In the genomic region with DNA sequence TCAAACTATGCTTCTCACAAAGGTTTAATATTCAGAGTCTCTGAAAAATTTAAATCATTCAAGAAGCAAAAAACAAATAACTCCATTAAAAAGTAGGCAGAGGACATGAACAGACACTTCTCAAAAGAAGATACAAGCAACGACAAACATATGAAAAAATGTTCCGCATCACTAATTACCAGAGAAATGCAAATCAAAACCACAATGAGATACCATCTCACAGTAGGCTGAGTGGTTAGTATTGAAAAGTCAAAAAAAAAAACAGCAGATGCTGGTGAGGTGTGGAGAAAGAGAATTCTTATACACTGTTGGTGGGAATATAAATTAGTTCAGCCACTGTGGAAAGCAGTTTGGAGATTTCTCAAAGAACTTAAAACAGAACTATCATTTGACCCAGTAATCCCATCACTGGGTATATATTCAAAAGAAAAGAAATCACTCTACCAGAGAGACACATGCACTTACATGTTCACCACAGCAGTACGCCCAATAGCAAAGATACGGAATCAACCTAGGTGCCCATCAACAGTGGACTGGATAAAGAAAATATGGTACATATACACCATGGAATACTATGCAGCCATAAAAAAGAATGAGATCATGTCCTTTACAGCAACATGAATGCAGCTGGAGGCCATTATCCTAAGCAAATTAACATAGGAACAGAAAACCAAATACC, we compare ENCODE assay signal across 8 cellular contexts.
DNase-seq lines count a peak whose midpoint lies in the region; ATAC-seq, FAIRE-seq and TF ChIP-seq lines count a peak whose summit lies in the region.
"Not testable (repeated sequence)": the region's sequence is repeated elsewhere in the genome, so short reads cannot be mapped to it uniquely, and the experiment has no call there.

No MANE protein-coding gene starts in this region.

- not testable (repeated sequence) for H3K36me3 Mint-ChIP-seq in MCF 10A (ENCODE audit: insufficient read depth, unreplicated experiment)

- not testable (repeated sequence) for H3K36me3 ChIP-seq in A673 (ENCODE audit: insufficient read depth, low read length, poor library complexity, severe bottlenecking); RWPE2 (ENCODE audit: low read depth)

- FAIRE-seq in GM18507 (lab: Jason Lieb, UNC) = peak; percentile 88

- not testable (repeated sequence) for BruUV-seq in A673 (replicated peaks; lab: Mats Ljungman, UMichigan); MCF 10A (replicated peaks; lab: Mats Ljungman, UMichigan)

- peaks cover 22% of the 10 kb centered on the region for H3K4me1 ChIP-seq in A673 (ENCODE audit: insufficient read depth, low read length, poor library complexity, severe bottlenecking)
- H3K4me1 ChIP-seq in RWPE2 (ENCODE audit: insufficient read depth, poor library complexity, severe bottlenecking) = peaks cover 39% of the 10 kb centered on the region

- H3K27ac ChIP-seq in A673 (ENCODE audit: low read depth, low read length, poor library complexity, severe bottlenecking) = not testable (repeated sequence)
- peak overlapping the region; percentile 94 for H3K27ac ChIP-seq in RWPE2 (ENCODE audit: poor library complexity, severe bottlenecking)

- H3K9me3 ChIP-seq in A673 (ENCODE audit: low read depth, low read length, poor library complexity, severe bottlenecking); RWPE2 (ENCODE audit: severe bottlenecking): not testable (repeated sequence)

- H3K27me3 ChIP-seq in A673 (replicated peaks; ENCODE audit: insufficient read depth, low read depth, low read length, poor library complexity); RWPE2 (ENCODE audit: insufficient read depth, poor library complexity, severe bottlenecking): not testable (repeated sequence)

- peaks cover 40% of the 10 kb centered on the region for H3K4me1 Mint-ChIP-seq in MCF 10A (ENCODE audit: insufficient read depth, unreplicated experiment)

- POLR2A ChIA-PET in A673 (lab: Charles Lee; ENCODE audit: low non-redundant PET) = not testable (repeated sequence)
- POLR2A ChIA-PET in MCF 10A (lab: Yijun Ruan, JAX) = interaction anchor here (10.5 kb wide), 1 partner anchor 97 kb away, joined by 146 read pairs; a partner anchor contains a TSS

- not testable (repeated sequence) for H3K4me3 ChIP-seq in A673 (ENCODE audit: low read depth, low read length, poor library complexity, severe bottlenecking); RWPE2 (ENCODE audit: severe bottlenecking)

- intact Hi-C loops in A673 (cut with micrococcal nuclease; ENCODE audit: unreplicated experiment); MCF 10A (cut with micrococcal nuclease): not testable (repeated sequence)

- H3K4me3 Mint-ChIP-seq in MCF 10A (ENCODE audit: unreplicated experiment) = not testable (repeated sequence)

- CTCF ChIA-PET in A673 (lab: Charles Lee) = not testable (repeated sequence)
- CTCF ChIA-PET in MCF 10A (lab: Yijun Ruan, JAX) = interaction anchor here (0.7 to 0.9 kb wide), 2 partner anchors 57 to 340 kb away, joined by 3 read pairs; no protein-coding TSS in a partner anchor

- H3K27me3 Mint-ChIP-seq in MCF 10A (ENCODE audit: insufficient read depth, unreplicated experiment) = not testable (repeated sequence)

- peak overlapping the region; percentile 99 for H3K27ac Mint-ChIP-seq in MCF 10A (ENCODE audit: low read depth, unreplicated experiment)

- not testable (repeated sequence) for TF ChIP-seq CTCF in A673 (conservative IDR thresholded peaks at IDR 0.05; ENCODE audit: low read depth, low read length); RWPE2 (IDR thresholded peaks at IDR 0.05; ENCODE audit: poor library complexity, severe bottlenecking); MCF 10A (IDR thresholded peaks at IDR 0.05; ENCODE audit: unreplicated experiment)

- DNase-seq in A673 (ENCODE audit: low spot score) = peak; percentile 56
- DNase-seq in GM18507 (ENCODE audit: extremely low spot score, insufficient read length, low read depth); RWPE2 (ENCODE audit: low spot score); MCF 10A (ENCODE audit: unreplicated experiment): not testable (repeated sequence)

- peak; percentile 50 for ATAC-seq in GM19463 (IDR thresholded peaks at IDR 0.05; ENCODE audit: unreplicated experiment)
- peak; percentile 56 for ATAC-seq in HG02571 (IDR thresholded peaks at IDR 0.05; ENCODE audit: unreplicated experiment)
- ATAC-seq in HG03095 (IDR thresholded peaks at IDR 0.05; ENCODE audit: unreplicated experiment) = peak; percentile 61
- peak; percentile 65 for ATAC-seq in HG03565 (IDR thresholded peaks at IDR 0.05; ENCODE audit: unreplicated experiment)
- ATAC-seq in RWPE2 (ENCODE audit: low read depth) = not testable (repeated sequence)

- H3K9me3 Mint-ChIP-seq in MCF 10A (ENCODE audit: unreplicated experiment) = not testable (repeated sequence)
